ENCODE assay signal across 29 cellular contexts in genomic region chr21:20315044-20315443, GRCh38.
"Had no signal": no experiment of that assay in that cellular context is flagged by ENCODE, and none has a peak within 500 bp of the region (broad histone marks: within the 10 kb centered on the region; RNA-seq: fewer than 3 reads in every experiment).

No MANE protein-coding gene starts in this region.

- DNase-seq: stimulated activated CD4-positive, alpha-beta T cell treated with anti-CD3 and anti-CD28 coated beads, Interleukin-2, amount 100 ng/mL, for 48 hours; stimulated activated CD4-positive, alpha-beta T cell treated with anti-CD3 and anti-CD28 coated beads, Interleukin-4, amount 100 ng/mL, for 1 hour; stimulated activated CD4-positive, alpha-beta T cell treated with anti-CD3 and anti-CD28 coated beads, Interleukin-4, amount 100 ng/mL, for 24 hours; stimulated activated CD4-positive, alpha-beta T cell treated with anti-CD3 and anti-CD28 coated beads, Interleukin-4, amount 100 ng/mL, for 4 hours; stimulated activated CD8-positive, alpha-beta memory T cell treated with anti-CD3 and anti-CD28 coated beads, Interleukin-4, amount 100 ng/mL, for 48 hours; stimulated activated naive B cell treated with anti-CD40 and anti-IgM and Interleukin-4, amounts not matched to agents 10 μg/mL and 1 μg/mL and 100 μg/mL, for 72 hours; stimulated activated naive CD4-positive, alpha-beta T cell; stimulated activated naive CD4-positive, alpha-beta T cell treated with Interleukin-2 at 50 U/mL for 16 hours; stimulated activated naive CD8-positive, alpha-beta T cell treated with anti-CD3 and anti-CD28 coated beads, Interleukin-15, amount 100 ng/mL, for 72 hours; stimulated activated naive CD8-positive, alpha-beta T cell treated with anti-CD3 and anti-CD28 coated beads, Interleukin-15, Interleukin-2, amounts not matched to agents 100 U/mL and 50 U/mL, for 24 hours; stomach; substantia nigra; testis; thyroid gland; tibial artery; transverse colon; trophoblast cell; upper lobe of left lung; upper lobe of right lung; uterus had no signal

- ATAC-seq: stimulated activated effector memory CD8-positive, alpha-beta T cell treated with anti-CD3 and anti-CD28 coated beads, Interleukin-12 subunit alpha, Interleukin-12 subunit beta, amount 100 ng/mL, for 72 hours; stimulated activated memory B cell treated with anti-CD40 and anti-IgM and Interleukin-4, amounts not matched to agents 10 μg/mL and 1 μg/mL and 100 μg/mL, for 72 hours; stimulated activated naive B cell treated with anti-CD40 and anti-IgM and Interleukin-4, amounts not matched to agents 10 μg/mL and 1 μg/mL and 100 μg/mL, for 72 hours; stimulated activated naive CD8-positive, alpha-beta T cell treated with anti-CD3 and anti-CD28 coated beads, Interleukin-15, amount 100 ng/mL, for 72 hours; stimulated activated naive CD8-positive, alpha-beta T cell treated with anti-CD3 and anti-CD28 coated beads, Interleukin-15, Interleukin-2, amounts not matched to agents 100 U/mL and 50 U/mL, for 24 hours; upper lobe of right lung had no signal

- H3K27ac Mint-ChIP-seq: stimulated activated effector memory CD8-positive, alpha-beta T cell treated with anti-CD3 and anti-CD28 coated beads, Interleukin-12 subunit alpha, Interleukin-12 subunit beta, amount 100 ng/mL, for 72 hours; stimulated activated memory B cell treated with anti-CD40 and anti-IgM and Interleukin-4, amounts not matched to agents 10 μg/mL and 1 μg/mL and 100 μg/mL, for 72 hours; stimulated activated naive B cell treated with anti-CD40 and anti-IgM and Interleukin-4, amounts not matched to agents 10 μg/mL and 1 μg/mL and 100 μg/mL, for 72 hours; stimulated activated naive CD8-positive, alpha-beta T cell treated with anti-CD3 and anti-CD28 coated beads, Interleukin-15, amount 100 ng/mL, for 72 hours; stimulated activated naive CD8-positive, alpha-beta T cell treated with anti-CD3 and anti-CD28 coated beads, Interleukin-15, Interleukin-2, amounts not matched to agents 100 ng/mL and 50 ng/mL, for 24 hours; type B pancreatic cell had no signal

- H3K9me3 ChIP-seq: testis, thoracic aorta, thyroid gland, upper lobe of right lung, uterus, vagina had no signal

- H3K27ac ChIP-seq: stomach, suprapubic skin, testis, thoracic aorta, thyroid gland, tibial artery, tibial nerve, transverse colon, upper lobe of left lung, upper lobe of right lung, uterus, vagina had no signal

- H3K4me1 Mint-ChIP-seq: stimulated activated effector memory CD8-positive, alpha-beta T cell treated with anti-CD3 and anti-CD28 coated beads, Interleukin-12 subunit alpha, Interleukin-12 subunit beta, amount 100 ng/mL, for 72 hours; stimulated activated memory B cell treated with anti-CD40 and anti-IgM and Interleukin-4, amounts not matched to agents 10 μg/mL and 1 μg/mL and 100 μg/mL, for 72 hours; stimulated activated naive B cell treated with anti-CD40 and anti-IgM and Interleukin-4, amounts not matched to agents 10 μg/mL and 1 μg/mL and 100 μg/mL, for 72 hours; stimulated activated naive CD8-positive, alpha-beta T cell treated with anti-CD3 and anti-CD28 coated beads, Interleukin-15, amount 100 ng/mL, for 72 hours had no signal

- H3K4me1 ChIP-seq: stomach, suprapubic skin, testis, thyroid gland, tibial artery, tibial nerve, transverse colon, upper lobe of left lung, upper lobe of right lung, uterus, vagina had no signal

- H3K27me3 ChIP-seq: stomach, suprapubic skin, testis, thyroid gland, tibial artery, tibial nerve, transverse colon, upper lobe of left lung, upper lobe of right lung, uterus, vagina had no signal

- H3K36me3 ChIP-seq: stomach, suprapubic skin, thoracic aorta, thyroid gland, tibial artery, tibial nerve, transverse colon, upper lobe of left lung, upper lobe of right lung, uterus, vagina had no signal

- H3K36me3 Mint-ChIP-seq: stimulated activated effector memory CD8-positive, alpha-beta T cell treated with anti-CD3 and anti-CD28 coated beads, Interleukin-12 subunit alpha, Interleukin-12 subunit beta, amount 100 ng/mL, for 72 hours; stimulated activated memory B cell treated with anti-CD40 and anti-IgM and Interleukin-4, amounts not matched to agents 10 μg/mL and 1 μg/mL and 100 μg/mL, for 72 hours; stimulated activated naive B cell treated with anti-CD40 and anti-IgM and Interleukin-4, amounts not matched to agents 10 μg/mL and 1 μg/mL and 100 μg/mL, for 72 hours; type B pancreatic cell had no signal

- H3K4me3 ChIP-seq: stomach, suprapubic skin, testis, thoracic aorta, thyroid gland, tibial artery, tibial nerve, transverse colon, upper lobe of left lung, upper lobe of right lung, uterus, vagina had no signal

- H3K27me3 Mint-ChIP-seq: stimulated activated memory B cell treated with anti-CD40 and anti-IgM and Interleukin-4, amounts not matched to agents 10 μg/mL and 1 μg/mL and 100 μg/mL, for 72 hours; stimulated activated naive B cell treated with anti-CD40 and anti-IgM and Interleukin-4, amounts not matched to agents 10 μg/mL and 1 μg/mL and 100 μg/mL, for 72 hours; stimulated activated naive CD8-positive, alpha-beta T cell treated with anti-CD3 and anti-CD28 coated beads, Interleukin-15, amount 100 ng/mL, for 72 hours; stimulated activated naive CD8-positive, alpha-beta T cell treated with anti-CD3 and anti-CD28 coated beads, Interleukin-15, Interleukin-2, amounts not matched to agents 100 ng/mL and 50 ng/mL, for 24 hours; type B pancreatic cell had no signal

- H3K4me3 Mint-ChIP-seq: stimulated activated effector memory CD8-positive, alpha-beta T cell treated with anti-CD3 and anti-CD28 coated beads, Interleukin-12 subunit alpha, Interleukin-12 subunit beta, amount 100 ng/mL, for 72 hours; stimulated activated memory B cell treated with anti-CD40 and anti-IgM and Interleukin-4, amounts not matched to agents 10 μg/mL and 1 μg/mL and 100 μg/mL, for 72 hours; stimulated activated naive B cell treated with anti-CD40 and anti-IgM and Interleukin-4, amounts not matched to agents 10 μg/mL and 1 μg/mL and 100 μg/mL, for 72 hours; stimulated activated naive CD8-positive, alpha-beta T cell treated with anti-CD3 and anti-CD28 coated beads, Interleukin-15, amount 100 ng/mL, for 72 hours; stimulated activated naive CD8-positive, alpha-beta T cell treated with anti-CD3 and anti-CD28 coated beads, Interleukin-15, Interleukin-2, amounts not matched to agents 100 ng/mL and 50 ng/mL, for 24 hours; type B pancreatic cell had no signal

- FAIRE-seq: urothelium cell line had no signal
